8 cellular contexts compared by ENCODE assay signal in genomic region chr6:14910692-14911547, GRCh38.
DNase-seq lines count a peak whose midpoint lies in the region; ATAC-seq, FAIRE-seq and TF ChIP-seq lines count a peak whose summit lies in the region.

No MANE protein-coding gene starts in this region.

- WGBS in pancreas, 2 donors: 77 to 84% methylated on average over 13 of the region's 13 CpGs
- WGBS in suprapubic skin: 76% methylated on average over 13 of the region's 13 CpGs

- no peak for TF ChIP-seq POLR2A in suprapubic skin (IDR thresholded peaks at IDR 0.05)

- ATAC-seq in GM19397 (IDR thresholded peaks at IDR 0.05; ENCODE audit: unreplicated experiment) (peak; percentile 86), HG03521 (IDR thresholded peaks at IDR 0.05; ENCODE audit: unreplicated experiment) (peak; percentile 71), pancreas (peak in 3 of 4 donors; percentile 14 to 86 (median 78))
- ATAC-seq in activated naive CD4-positive, alpha-beta T cell treated with anti-CD3 and anti-CD28 coated beads, Interleukin-2, amount 50 U/mL, for 72 hours: peak; percentile 35 to 75

- CTCF ChIA-PET in MCF 10A (lab: Yijun Ruan, JAX): no interaction called here

- no peak for TF ChIP-seq CTCF in pancreas (IDR thresholded peaks at IDR 0.05)
- TF ChIP-seq CTCF in suprapubic skin (IDR thresholded peaks at IDR 0.05): no peak
- no peak for TF ChIP-seq CTCF in MCF 10A (IDR thresholded peaks at IDR 0.05; ENCODE audit: unreplicated experiment)

- no peak for FAIRE-seq in pancreas (lab: Jason Lieb, UNC)

- H3K36me3 Mint-ChIP-seq in activated naive CD4-positive, alpha-beta T cell treated with anti-CD3 and anti-CD28 coated beads, Interleukin-2, amount 50 U/mL, for 72 hours: peaks cover 10 to 18% of the 10 kb centered on the region in 2 donors
- H3K36me3 Mint-ChIP-seq in MCF 10A (ENCODE audit: insufficient read depth, unreplicated experiment): no peaks in the 10 kb centered on the region

- no peaks in the 10 kb centered on the region for H3K9me3 ChIP-seq in pancreas
- H3K9me3 ChIP-seq in suprapubic skin: no peaks in the 10 kb centered on the region

- H3K27me3 ChIP-seq in pancreas: no peaks in the 10 kb centered on the region
- no peaks in the 10 kb centered on the region for H3K27me3 ChIP-seq in suprapubic skin

- H3K36me3 ChIP-seq in pancreas: no peaks in the 10 kb centered on the region
- H3K36me3 ChIP-seq in suprapubic skin: no peaks in the 10 kb centered on the region

- H3K4me1 ChIP-seq in pancreas (peaks cover 0 to 5% (median 0%) of the 10 kb centered on the region in 3 donors), suprapubic skin (no peaks in the 10 kb centered on the region)

- BruUV-seq in MCF 10A (replicated peaks; lab: Mats Ljungman, UMichigan): no TSS peak

- no peak overlapping the region for H3K27ac ChIP-seq in pancreas
- no peak overlapping the region for H3K27ac ChIP-seq in suprapubic skin

- H3K27ac Mint-ChIP-seq in activated naive CD4-positive, alpha-beta T cell treated with anti-CD3 and anti-CD28 coated beads, Interleukin-2, amount 50 U/mL, for 72 hours: peak overlapping the region; percentile 63 to 91
- H3K27ac Mint-ChIP-seq in MCF 10A (ENCODE audit: low read depth, unreplicated experiment): no peak overlapping the region

- H3K27me3 Mint-ChIP-seq in MCF 10A (ENCODE audit: insufficient read depth, unreplicated experiment): no peaks in the 10 kb centered on the region

- intact Hi-C loops in pancreas (cut with DNase I): no loop called here
- intact Hi-C loops in MCF 10A (cut with micrococcal nuclease): no loop called here

- peak; percentile 95 for DNase-seq in CD1c-positive myeloid dendritic cell (ENCODE audit: extremely low spot score)
- no peak for DNase-seq in activated naive CD4-positive, alpha-beta T cell treated with anti-CD3 and anti-CD28 coated beads, Interleukin-2, amount 50 U/mL, for 72 hours (ENCODE audit: low spot score in 2 of 2)
- peak in 1 of 6 donors; percentile 33 for DNase-seq in pancreas
- no peak for DNase-seq in suprapubic skin (ENCODE audit: low spot score in 2 of 2)
- no peak for DNase-seq in NCI-H510A treated with DMSO at 0.1 percent for 48 hours (lab: John Stamatoyannopoulos, UW)
- no peak for DNase-seq in MCF 10A (ENCODE audit: unreplicated experiment)

- H3K4me1 Mint-ChIP-seq in MCF 10A (ENCODE audit: insufficient read depth, unreplicated experiment): no peaks in the 10 kb centered on the region

- POLR2A ChIA-PET in MCF 10A (lab: Yijun Ruan, JAX): no interaction called here

- H3K9me3 Mint-ChIP-seq in activated naive CD4-positive, alpha-beta T cell treated with anti-CD3 and anti-CD28 coated beads, Interleukin-2, amount 50 U/mL, for 72 hours: peaks cover 5 to 7% of the 10 kb centered on the region in 2 donors
- no peaks in the 10 kb centered on the region for H3K9me3 Mint-ChIP-seq in MCF 10A (ENCODE audit: unreplicated experiment)

- H3K4me3 Mint-ChIP-seq in MCF 10A (ENCODE audit: unreplicated experiment): no peak overlapping the region

- TF ChIP-seq EP300 in suprapubic skin (IDR thresholded peaks at IDR 0.05): no peak

- H3K4me3 ChIP-seq in pancreas (no peak overlapping the region), suprapubic skin (no peak overlapping the region)
